In genomic region chr19:58037927-58038687, GRCh38 we compare ENCODE assay signal across 17 cellular contexts. TPM values are rescaled to one million over a fixed set of nuclear protein-coding genes. Genes with fewer than 3 reads are reported as not detected.
A peak's percentile ranks its signal among the peaks of the same experiment; 100 is the strongest.
DNase-seq lines count a peak whose midpoint lies in the region; ATAC-seq lines count a peak whose summit lies in the region.
"Had no signal": no experiment of that assay in that cellular context is flagged by ENCODE, and none has a peak within 500 bp of the region (broad histone marks: within the 10 kb centered on the region; RNA-seq: fewer than 3 reads in every experiment).

No MANE protein-coding gene starts in this region.

- peaks cover 6% of the 10 kb centered on the region for H3K27me3 ChIP-seq in iPS-18a (ENCODE audit: control insufficient read depth, insufficient read depth, low read length)

- no peaks in the 10 kb centered on the region for H3K9me3 ChIP-seq in iPS-18a (ENCODE audit: control insufficient read depth, low read depth, low read length)

- no peak overlapping the region for H3K4me3 ChIP-seq in iPS-18a (ENCODE audit: low read length)

- no peak overlapping the region for H3K27ac ChIP-seq in iPS-18a (ENCODE audit: low read length)

- H3K4me1 ChIP-seq in iPS-18a (ENCODE audit: control insufficient read depth, low read depth, low read length), result peaks cover 5% of the 10 kb centered on the region

- no peaks in the 10 kb centered on the region for H3K36me3 ChIP-seq in iPS-18a (ENCODE audit: control insufficient read depth, low read depth, low read length)

- ATAC-seq in left cardiac atrium (no peak), left ventricle myocardium superior (no peak), GM19351 (IDR thresholded peaks at IDR 0.05; ENCODE audit: unreplicated experiment) (no peak), HG03159 (IDR thresholded peaks at IDR 0.05; ENCODE audit: unreplicated experiment) (no peak)
- ATAC-seq: activated CD4-positive, CD25-positive, alpha-beta regulatory T cell treated with anti-CD3 and anti-CD28 coated beads, Interleukin-2, amount 50 U/mL, for 24 hours; naive thymus-derived CD4-positive, alpha-beta T cell; T-helper 17 cell had no signal

- DNase-seq in left cardiac atrium (peak; percentile 33), left ventricle myocardium superior (no peak), amygdala (lab: John Stamatoyannopoulos, UW) (peak in 31 of 56 donors; percentile 2 to 71 (median 23)), superior temporal gyrus (ENCODE audit: extremely low spot score) (peak; percentile 13), NCI-H187 treated with DMSO at 0.1 percent for 48 hours (lab: John Stamatoyannopoulos, UW) (no peak)
- DNase-seq: activated effector memory CD4-positive, alpha-beta T cell treated with anti-CD3 and anti-CD28 coated beads, Interleukin-2, amount 50 U/mL, for 16 hours; naive thymus-derived CD4-positive, alpha-beta T cell; NCI-H2081; Right ventricle myocardium superior; T-helper 17 cell had no signal

- intact Hi-C loops in left cardiac atrium (cut with DNase I) (loop anchor here in 1 of 2 donors (10.0 kb wide), 1 partner anchor 57 kb away; the partner anchor contains the start of gene ZSCAN18), left ventricle myocardium superior (cut with micrococcal nuclease) (no loop called here)

- H3K9ac ChIP-seq in iPS-18a (ENCODE audit: low read length), result peak overlapping the region; percentile 6

RNA-seq across cellular contexts. Expression of gene ZSCAN1, which starts 4.3 kb away (rescaled TPM):
- total RNA-seq in left cardiac atrium, result under 1 TPM in 1 of 2 donors, not detected in 1; 0.42 TPM
- not detected for total RNA-seq in left ventricle myocardium superior
- total RNA-seq: HT-29; liver; naive thymus-derived CD4-positive, alpha-beta T cell; renal cortical epithelial cell; Right ventricle myocardium superior; T-helper 17 cell had no signal

RNA-seq across cellular contexts. Expression of gene ZNF135, which starts 21.0 kb away (rescaled TPM):
- total RNA-seq in left cardiac atrium (1 to 10 TPM; 2.5 to 3.4 TPM), left ventricle myocardium superior (4.1 TPM)
- total RNA-seq: HT-29 had no signal

RNA-seq across cellular contexts. Expression of gene ZNF606, which starts 35.5 kb away (rescaled TPM):
- 10 to 100 TPM; 11.4 to 13.8 TPM for total RNA-seq in left cardiac atrium
- 14.1 TPM for total RNA-seq in left ventricle myocardium superior
- total RNA-seq: HT-29 had no signal

RNA-seq across cellular contexts. Expression of gene ZSCAN18, which starts 59.9 kb away (rescaled TPM):
- total RNA-seq in left cardiac atrium, result 10 to 100 TPM; 54.0 to 60.9 TPM
- total RNA-seq in left ventricle myocardium superior, result 73.4 TPM
- total RNA-seq: HT-29 had no signal

Comparison
In these comparisons a context has a peak if more than half of its experiments do, and no peak if none do; other contexts are left out.
1. DNase-seq: peak in left cardiac atrium (single experiment), amygdala (31 of 56) and superior temporal gyrus (single experiment); none in left ventricle myocardium superior (single experiment) and NCI-H187 treated with DMSO at 0.1 percent for 48 hours (single experiment).